8 cellular contexts compared by ENCODE assay signal in genomic region chr6:26199773-26200728, GRCh38.
DNase-seq lines count a peak whose midpoint lies in the region; ATAC-seq and TF ChIP-seq lines count a peak whose summit lies in the region.

No MANE protein-coding gene starts in this region.

- TF ChIP-seq CTCF in GM12864 (IDR thresholded peaks at IDR 0.05; ENCODE audit: low read depth, low read length, missing control alignments): no peak
- TF ChIP-seq CTCF in NB4 (IDR thresholded peaks at IDR 0.05; ENCODE audit: low read depth, low read length): no peak
- no peak for TF ChIP-seq CTCF in thoracic aorta (IDR thresholded peaks at IDR 0.05)

- DNase-seq in GM12864 (ENCODE audit: low read depth): no peak
- peak; percentile 46 for DNase-seq in NB4 (ENCODE audit: low read depth)
- DNase-seq in kidney glomerular epithelial cell (lab: John Stamatoyannopoulos, UW): peak; percentile 66
- no peak for DNase-seq in thoracic aorta (ENCODE audit: low spot score)
- DNase-seq in AML-193 (lab: John Stamatoyannopoulos, UW): no peak
- no peak for DNase-seq in T1000 (lab: John Stamatoyannopoulos, UW)

- no peaks in the 10 kb centered on the region for H3K36me3 ChIP-seq in thoracic aorta

- H3K4me1 ChIP-seq in thoracic aorta (ENCODE audit: control insufficient read depth in 1 of 2, low read depth in 2 of 2): peaks cover 11 to 28% of the 10 kb centered on the region in 2 donors

- H3K4me3 ChIP-seq in GM12864 (ENCODE audit: low read depth, low read length) (peak overlapping the region; percentile 43), NB4 (ENCODE audit: low read depth, low read length) (peak overlapping the region; percentile 71), thoracic aorta (peak overlapping the region; percentile 88)

- TF ChIP-seq POLR2A in NB4 (IDR thresholded peaks at IDR 0.05; ENCODE audit: extremely low read depth, insufficient read length): peak; percentile 0

- H3K27ac ChIP-seq in angular gyrus (ENCODE audit: low read depth, low read length) (peak overlapping the region; percentile 78), thoracic aorta (peak overlapping the region; percentile 96)

- H3K9me3 ChIP-seq in thoracic aorta: no peaks in the 10 kb centered on the region

- no peaks in the 10 kb centered on the region for H3K27me3 ChIP-seq in thoracic aorta (replicated peaks; ENCODE audit: insufficient read depth)

- no peak for ATAC-seq in thoracic aorta (ENCODE audit: insufficient number of reproducible peaks, low FRiP score, low read depth)
- ATAC-seq in GM21367 (IDR thresholded peaks at IDR 0.05; ENCODE audit: unreplicated experiment): no peak

Comparison
In these comparisons a context has a peak if more than half of its experiments do, and no peak if none do; other contexts are left out.
1. DNase-seq: peak in NB4 (single experiment) and kidney glomerular epithelial cell (single experiment); none in GM12864 (single experiment), thoracic aorta (single experiment), AML-193 (0 of 2) and T1000 (single experiment).
2. Peak in every context shown above with its lines, with median percentiles within 50 percentile points of each other: H3K4me3 ChIP-seq.